Comparison of ENCODE assay signal across 21 cellular contexts in the genomic region with DNA sequence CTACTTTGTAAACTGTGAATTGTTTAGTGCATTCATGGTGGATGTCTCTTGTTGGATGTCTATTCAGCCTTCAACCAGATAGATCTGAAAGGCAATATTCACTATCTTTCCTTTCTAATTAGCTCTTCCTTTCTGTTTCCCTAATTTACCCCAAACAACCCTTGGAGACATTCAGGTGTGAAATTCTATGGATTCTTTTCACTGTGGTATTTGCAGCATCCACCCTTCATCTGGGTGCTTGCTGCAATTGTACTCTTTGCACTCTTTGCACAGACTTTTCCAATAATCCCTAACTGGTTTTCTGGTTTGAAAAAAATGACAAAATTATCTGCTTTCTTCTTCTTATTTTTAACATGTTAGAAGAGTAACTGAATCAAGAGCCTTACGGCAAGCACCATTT. TPM values are rescaled to one million over a fixed set of nuclear protein-coding genes. Genes with fewer than 3 reads are reported as not detected.
"Had no signal": no experiment of that assay in that cellular context is flagged by ENCODE, and none has a peak within 500 bp of the region (broad histone marks: within the 10 kb centered on the region; RNA-seq: fewer than 3 reads in every experiment).

No MANE protein-coding gene starts in this region.

- H3K4me1 ChIP-seq: SJSA1 had no signal

- ATAC-seq: HepG2 had no signal

- FAIRE-seq: HepG2, RCC 7860 had no signal

- H3K4me3 ChIP-seq: MG63, SJSA1, SK-N-MC had no signal

- H3K36me3 ChIP-seq: MG63, SJSA1 had no signal

- H3K27ac ChIP-seq: SJSA1, SK-N-MC had no signal

- H3K27me3 ChIP-seq: MG63, SJSA1 had no signal

- DNase-seq: IMR-90, Karpas-422, KG1, MG63, NCI-H1092, NCI-H1694 treated with DMSO at 0.1 percent for 48 hours, NCI-H2029, NCI-H2081 treated with DMSO at 0.1 percent for 48 hours, NCI-H2171, NCI-H226, NCI-H510A, NCI-H524 treated with DMSO at 0.1 percent for 48 hours, NCI-H774, Right ventricle myocardium superior, RPMI8226, SIG-M5 had no signal

- H3K9me3 ChIP-seq: MG63, SJSA1 had no signal

RNA-seq across cellular contexts. Expression of gene KL, which starts 56.5 kb away (rescaled TPM):
- total RNA-seq: HepG2, HT1080, IMR-90, SJSA1 had no signal
- polyA plus RNA-seq: HepG2, IMR-90 had no signal
